In the genomic region with DNA sequence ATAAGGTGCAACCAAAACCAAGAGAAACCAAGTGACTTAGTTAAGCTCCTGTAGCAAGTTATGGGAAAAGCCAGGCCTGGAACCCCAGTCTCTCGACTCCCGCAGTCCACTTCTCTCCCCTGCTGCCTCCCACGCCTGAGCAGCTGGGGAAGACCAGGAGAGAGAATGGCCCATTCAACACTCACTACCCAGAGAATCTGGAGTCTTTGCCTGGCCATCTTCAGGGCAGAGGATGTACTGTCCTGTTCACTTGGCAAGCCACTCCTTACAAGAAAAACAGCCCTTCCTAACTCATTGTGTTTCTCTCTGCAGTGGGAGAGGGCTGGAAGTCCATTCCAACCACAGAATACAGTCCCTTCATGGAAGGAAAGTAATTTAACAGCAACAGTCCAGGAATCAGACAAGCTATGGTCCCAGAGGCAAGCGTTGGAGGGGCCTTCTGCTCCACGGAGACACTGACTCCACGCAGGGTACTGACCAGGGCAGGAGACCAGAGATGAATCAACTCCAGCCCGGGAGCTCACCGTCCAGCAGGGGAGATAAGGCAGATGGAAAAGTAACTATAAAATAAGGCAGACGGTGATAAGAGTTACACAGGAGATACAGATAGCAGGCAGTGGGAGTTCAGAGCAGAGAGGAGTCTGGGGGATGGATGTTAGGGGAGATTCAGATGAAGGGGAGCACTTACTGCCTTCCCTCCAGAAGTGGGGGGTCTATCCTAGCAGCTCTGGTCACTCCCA, we compare ENCODE assay signal across 1 cellular context.
TF ChIP-seq lines count a peak whose summit lies in the region.

No MANE protein-coding gene starts in this region.

TF ChIP-seq in SK-N-SH treated with all-trans-retinoic acid at 6 μM for 48 hours, 23 proteins besides CTCF, POLR2A, EP300 and RAD21 (continued from another document):
- TF ChIP-seq, protein P1, sequence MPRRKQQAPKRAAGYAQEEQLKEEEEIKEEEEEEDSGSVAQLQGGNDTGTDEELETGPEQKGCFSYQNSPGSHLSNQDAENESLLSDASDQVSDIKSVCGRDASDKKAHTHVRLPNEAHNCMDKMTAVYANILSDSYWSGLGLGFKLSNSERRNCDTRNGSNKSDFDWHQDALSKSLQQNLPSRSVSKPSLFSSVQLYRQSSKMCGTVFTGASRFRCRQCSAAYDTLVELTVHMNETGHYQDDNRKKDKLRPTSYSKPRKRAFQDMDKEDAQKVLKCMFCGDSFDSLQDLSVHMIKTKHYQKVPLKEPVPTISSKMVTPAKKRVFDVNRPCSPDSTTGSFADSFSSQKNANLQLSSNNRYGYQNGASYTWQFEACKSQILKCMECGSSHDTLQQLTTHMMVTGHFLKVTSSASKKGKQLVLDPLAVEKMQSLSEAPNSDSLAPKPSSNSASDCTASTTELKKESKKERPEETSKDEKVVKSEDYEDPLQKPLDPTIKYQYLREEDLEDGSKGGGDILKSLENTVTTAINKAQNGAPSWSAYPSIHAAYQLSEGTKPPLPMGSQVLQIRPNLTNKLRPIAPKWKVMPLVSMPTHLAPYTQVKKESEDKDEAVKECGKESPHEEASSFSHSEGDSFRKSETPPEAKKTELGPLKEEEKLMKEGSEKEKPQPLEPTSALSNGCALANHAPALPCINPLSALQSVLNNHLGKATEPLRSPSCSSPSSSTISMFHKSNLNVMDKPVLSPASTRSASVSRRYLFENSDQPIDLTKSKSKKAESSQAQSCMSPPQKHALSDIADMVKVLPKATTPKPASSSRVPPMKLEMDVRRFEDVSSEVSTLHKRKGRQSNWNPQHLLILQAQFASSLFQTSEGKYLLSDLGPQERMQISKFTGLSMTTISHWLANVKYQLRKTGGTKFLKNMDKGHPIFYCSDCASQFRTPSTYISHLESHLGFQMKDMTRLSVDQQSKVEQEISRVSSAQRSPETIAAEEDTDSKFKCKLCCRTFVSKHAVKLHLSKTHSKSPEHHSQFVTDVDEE (CRISPR knock-in tag; IDR thresholded peaks at IDR 0.05) = no peak
- no peak for TF ChIP-seq ZC3H10 (CRISPR knock-in tag; IDR thresholded peaks at IDR 0.05)
